In the genomic region with DNA sequence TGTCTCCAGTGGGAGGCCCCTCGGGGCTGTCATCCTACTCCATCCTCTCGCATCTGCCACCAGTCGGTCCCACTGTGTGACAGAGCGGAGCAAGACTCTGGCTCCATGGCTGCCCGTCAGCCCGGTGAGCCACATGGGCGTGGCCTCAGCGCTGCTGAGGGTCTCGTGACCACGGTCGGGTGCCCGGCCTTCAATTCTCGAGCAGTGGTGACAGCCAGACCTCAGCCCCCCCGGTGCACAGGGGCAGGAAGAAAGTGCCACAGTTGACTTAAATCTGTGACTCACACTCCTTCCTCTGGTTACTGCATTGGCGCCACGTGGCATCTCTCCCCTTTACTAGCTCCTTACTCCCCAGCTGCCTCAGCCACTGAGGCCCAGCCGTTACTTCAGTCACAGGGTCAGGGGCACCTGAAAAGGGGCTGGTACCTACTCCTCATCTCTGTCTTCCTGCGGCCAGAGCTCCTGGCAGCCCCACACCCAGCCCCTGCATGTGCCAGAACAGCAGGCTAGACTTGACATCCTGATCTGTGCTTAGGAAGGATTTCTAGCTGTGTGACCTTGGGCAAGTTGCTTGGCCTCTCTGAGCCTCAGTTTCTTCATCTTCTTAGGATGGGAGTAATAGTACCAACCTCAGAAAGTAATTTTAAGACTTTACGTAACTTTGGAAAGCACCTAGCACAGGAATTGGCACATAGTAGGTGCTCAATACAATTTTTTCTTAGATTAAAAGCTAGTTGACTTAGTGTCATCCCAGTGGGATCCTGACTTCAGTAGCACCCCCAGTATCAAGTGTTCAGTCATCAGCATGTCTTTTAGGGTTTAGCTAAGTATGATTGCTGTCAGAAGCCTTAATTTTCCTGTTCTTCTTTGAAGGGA, we compare ENCODE assay signal across 1 cellular context.
A peak's percentile ranks its signal among the peaks of the same experiment; 100 is the strongest.
TF ChIP-seq lines count a peak whose summit lies in the region.

No MANE protein-coding gene starts in this region.

TF ChIP-seq in K562, 482 proteins besides CTCF, POLR2A, EP300 and RAD21 (continued from another document):
- TF ChIP-seq CBX1 (IDR thresholded peaks at IDR 0.05; ENCODE audit: low read depth) (no peak), ZFP36 (IDR thresholded peaks at IDR 0.05; ENCODE audit: low read depth, low read length, partially characterized antibody) (peak; percentile 85)
